9 cellular contexts compared by ENCODE assay signal in the genomic region with DNA sequence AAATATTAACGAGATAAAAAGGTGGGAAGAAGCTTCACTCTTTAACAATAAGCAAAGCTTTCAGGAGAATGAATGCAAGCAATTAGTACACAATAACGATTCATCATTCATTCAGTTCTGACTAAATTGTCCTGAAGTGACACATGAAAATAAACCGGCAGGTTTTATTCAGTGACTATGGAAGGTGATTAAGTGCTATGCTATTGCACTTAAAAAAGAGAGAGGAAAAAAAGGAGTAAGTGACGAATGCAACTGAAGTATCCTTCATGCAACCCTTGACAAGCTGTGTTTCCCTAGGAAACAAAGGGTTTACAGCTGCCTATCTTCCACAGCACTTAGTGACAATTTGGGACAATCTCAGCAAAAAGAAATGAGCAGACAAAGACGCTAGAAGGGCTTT. TPM values are rescaled to one million over a fixed set of nuclear protein-coding genes. Genes with fewer than 3 reads are reported as not detected.
DNase-seq lines count a peak whose midpoint lies in the region; ATAC-seq and TF ChIP-seq lines count a peak whose summit lies in the region.
"Had no signal": no experiment of that assay in that cellular context is flagged by ENCODE, and none has a peak within 500 bp of the region (broad histone marks: within the 10 kb centered on the region; RNA-seq: fewer than 3 reads in every experiment).

No MANE protein-coding gene starts in this region.

- no peaks in the 10 kb centered on the region for H3K9me3 ChIP-seq in H9 (ENCODE audit: control insufficient read depth, low read depth, low read length)
- H3K9me3 ChIP-seq: pancreas had no signal

- H3K79me2 ChIP-seq in H9 (ENCODE audit: insufficient read depth, low read length), result peaks cover 2% of the 10 kb centered on the region; the same call in 1 of the 2 replicates

- H2BK20ac ChIP-seq in H9 (ENCODE audit: low read depth, low read length, poor library complexity, severe bottlenecking), result no peak overlapping the region

- no peaks in the 10 kb centered on the region for H4K20me1 ChIP-seq in H9 (ENCODE audit: control insufficient read depth, insufficient read depth, insufficient read length)

- no peak overlapping the region for H4K8ac ChIP-seq in H9 (replicated peaks; ENCODE audit: insufficient read length, low read depth, low read length)

- no peak overlapping the region for H3K9ac ChIP-seq in H9 (ENCODE audit: extremely low read depth, insufficient read length, low read length)

- H3K27ac ChIP-seq in H9 (ENCODE audit: insufficient read length, low read depth, low read length), result no peak overlapping the region
- H3K27ac ChIP-seq: pancreas had no signal

- no peak overlapping the region for H2BK120ac ChIP-seq in H9 (ENCODE audit: low read depth, low read length, poor library complexity, severe bottlenecking)

- H4K5ac ChIP-seq in H9 (ENCODE audit: insufficient read length, low read depth, low read length), result no peak overlapping the region

- no peak overlapping the region for H3K23ac ChIP-seq in H9 (ENCODE audit: insufficient read length, low read depth, low read length)

- ATAC-seq in GM19351 (IDR thresholded peaks at IDR 0.05; ENCODE audit: unreplicated experiment), result no peak
- no peak for ATAC-seq in GM19395 (IDR thresholded peaks at IDR 0.05; ENCODE audit: unreplicated experiment)
- ATAC-seq in GM21367 (IDR thresholded peaks at IDR 0.05; ENCODE audit: unreplicated experiment), result no peak
- ATAC-seq: pancreas had no signal

- H3K4me2 ChIP-seq in H9 (ENCODE audit: insufficient read depth, insufficient read length, low read length), result peak overlapping the region; percentile 80

- H3K23me2 ChIP-seq in H9 (ENCODE audit: insufficient read length, low read depth, low read length, poor library complexity, severe bottlenecking), result peaks cover 2% of the 10 kb centered on the region

- no peak overlapping the region for H3K4ac ChIP-seq in H9 (ENCODE audit: low read depth, low read length)

- H3K79me1 ChIP-seq in H9 (ENCODE audit: insufficient read depth, low read depth, low read length, poor library complexity, severe bottlenecking), result no peaks in the 10 kb centered on the region

- no peak overlapping the region for H2BK12ac ChIP-seq in H9 (ENCODE audit: insufficient read length, low read depth, low read length)

- peak overlapping the region; percentile 73 for H3K4me3 ChIP-seq in AG09309 (ENCODE audit: control insufficient read depth, low read depth, low read length)

- H2BK15ac ChIP-seq in H9 (ENCODE audit: low read depth, low read length), result no peak overlapping the region

- H2BK5ac ChIP-seq in H9 (ENCODE audit: insufficient read length, low read length), result no peak overlapping the region

- DNase-seq in AG09309 (ENCODE audit: low read depth), result no peak
- DNase-seq in H9, result no peak
- DNase-seq in activated naive CD8-positive, alpha-beta T cell treated with anti-CD3 and anti-CD28 coated beads for 36 hours, result no peak
- DNase-seq in kidney tubule cell (ENCODE audit: low spot score), result peak; percentile 77
- DNase-seq in Kasumi-1 (lab: John Stamatoyannopoulos, UW), result no peak

- no peaks in the 10 kb centered on the region for H3K9me3 Mint-ChIP-seq in H9
- H3K9me3 Mint-ChIP-seq in activated naive CD8-positive, alpha-beta T cell treated with anti-CD3 and anti-CD28 coated beads for 36 hours, result peaks cover 15% of the 10 kb centered on the region

- TF ChIP-seq CTCF in AG09309 (IDR thresholded peaks at IDR 0.05; ENCODE audit: control insufficient read depth, insufficient read depth, low read depth, low read length, missing control alignments) (no peak), H9 (conservative IDR thresholded peaks at IDR 0.05) (no peak)

- H3T11ph ChIP-seq in H9 (ENCODE audit: low read length), result no peak overlapping the region

- H3K4me1 Mint-ChIP-seq in H9, result peaks cover 6 to 16% of the 10 kb centered on the region in 2 experiments
- peaks cover 22% of the 10 kb centered on the region for H3K4me1 Mint-ChIP-seq in activated naive CD8-positive, alpha-beta T cell treated with anti-CD3 and anti-CD28 coated beads for 36 hours

- no peaks in the 10 kb centered on the region for H3K27me3 ChIP-seq in H9 (ENCODE audit: insufficient read depth, low read length)
- H3K27me3 ChIP-seq: pancreas had no signal

- H3K27ac Mint-ChIP-seq in H9, result 0 out of 7 replicates have a peak overlapping the region, but pooled peaks of 1 of the 3 experiments have one; percentile 36
- peak overlapping the region; percentile 58 for H3K27ac Mint-ChIP-seq in activated naive CD8-positive, alpha-beta T cell treated with anti-CD3 and anti-CD28 coated beads for 36 hours

- no peak overlapping the region for H4K91ac ChIP-seq in H9 (ENCODE audit: insufficient read length, low read depth, low read length)

- peak overlapping the region; percentile 72 to 85 for H3K4me3 Mint-ChIP-seq in H9
- peak overlapping the region; percentile 79 for H3K4me3 Mint-ChIP-seq in activated naive CD8-positive, alpha-beta T cell treated with anti-CD3 and anti-CD28 coated beads for 36 hours

- H3K18ac ChIP-seq in H9 (ENCODE audit: insufficient read length, low read depth, low read length), result no peak overlapping the region

- no CpG with 5 or more reads among the region's 5 CpGs for WGBS in H9 (ENCODE audit: extremely low coverage, insufficient read length, low lambda C conversion rate)

- H2AFZ ChIP-seq in H9 (ENCODE audit: low read length), result no peak overlapping the region

- H3K56ac ChIP-seq in H9 (ENCODE audit: insufficient read length, low read depth, low read length), result no peak overlapping the region

- no peaks in the 10 kb centered on the region for H3K4me1 ChIP-seq in H9 (ENCODE audit: insufficient read depth, low read length)

- H3K14ac ChIP-seq in H9 (ENCODE audit: insufficient read depth, low read length), result no peak overlapping the region

- H3K36me3 Mint-ChIP-seq in H9 (ENCODE audit: insufficient read depth in 1 of 3, low read depth in 3 of 3), result peaks cover 4 to 9% (median 7%) of the 10 kb centered on the region in 3 experiments; a peak in 4 of 7 replicates
- H3K36me3 Mint-ChIP-seq in activated naive CD8-positive, alpha-beta T cell treated with anti-CD3 and anti-CD28 coated beads for 36 hours, result peaks cover 42% of the 10 kb centered on the region

- no peak overlapping the region for H2AK5ac ChIP-seq in H9 (ENCODE audit: insufficient read length, low read length)

- H3K27me3 Mint-ChIP-seq in H9 (ENCODE audit: low read depth), result no peaks in the 10 kb centered on the region; the same call in 1 of the 2 replicates
- H3K27me3 Mint-ChIP-seq in activated naive CD8-positive, alpha-beta T cell treated with anti-CD3 and anti-CD28 coated beads for 36 hours, result peaks cover 4% of the 10 kb centered on the region

RNA-seq across cellular contexts. Expression of a gene that starts 1.4 kb away (rescaled TPM):
- total RNA-seq in H9 (2021), result 5.6 and 5.9 TPM in 2 replicates
- total RNA-seq in activated naive CD8-positive, alpha-beta T cell treated with anti-CD3 and anti-CD28 coated beads for 36 hours, result 1 to 10 TPM; 8.9 to 9.1 TPM

RNA-seq across cellular contexts. Expression of a gene that starts 4.2 kb away (rescaled TPM):
- total RNA-seq in H9 (2021), result 6.1 and 6.2 TPM in 2 replicates
- total RNA-seq in activated naive CD8-positive, alpha-beta T cell treated with anti-CD3 and anti-CD28 coated beads for 36 hours, result 1 to 10 TPM; 5.2 to 5.3 TPM

RNA-seq across cellular contexts. Expression of a gene that starts 55.6 kb away (rescaled TPM):
- 0.24 and 0.31 TPM in 2 replicates for total RNA-seq in H9 (2021)
- total RNA-seq in activated naive CD8-positive, alpha-beta T cell treated with anti-CD3 and anti-CD28 coated beads for 36 hours, result 1 to 10 TPM; 5.1 to 6.1 TPM
